In the genomic region with DNA sequence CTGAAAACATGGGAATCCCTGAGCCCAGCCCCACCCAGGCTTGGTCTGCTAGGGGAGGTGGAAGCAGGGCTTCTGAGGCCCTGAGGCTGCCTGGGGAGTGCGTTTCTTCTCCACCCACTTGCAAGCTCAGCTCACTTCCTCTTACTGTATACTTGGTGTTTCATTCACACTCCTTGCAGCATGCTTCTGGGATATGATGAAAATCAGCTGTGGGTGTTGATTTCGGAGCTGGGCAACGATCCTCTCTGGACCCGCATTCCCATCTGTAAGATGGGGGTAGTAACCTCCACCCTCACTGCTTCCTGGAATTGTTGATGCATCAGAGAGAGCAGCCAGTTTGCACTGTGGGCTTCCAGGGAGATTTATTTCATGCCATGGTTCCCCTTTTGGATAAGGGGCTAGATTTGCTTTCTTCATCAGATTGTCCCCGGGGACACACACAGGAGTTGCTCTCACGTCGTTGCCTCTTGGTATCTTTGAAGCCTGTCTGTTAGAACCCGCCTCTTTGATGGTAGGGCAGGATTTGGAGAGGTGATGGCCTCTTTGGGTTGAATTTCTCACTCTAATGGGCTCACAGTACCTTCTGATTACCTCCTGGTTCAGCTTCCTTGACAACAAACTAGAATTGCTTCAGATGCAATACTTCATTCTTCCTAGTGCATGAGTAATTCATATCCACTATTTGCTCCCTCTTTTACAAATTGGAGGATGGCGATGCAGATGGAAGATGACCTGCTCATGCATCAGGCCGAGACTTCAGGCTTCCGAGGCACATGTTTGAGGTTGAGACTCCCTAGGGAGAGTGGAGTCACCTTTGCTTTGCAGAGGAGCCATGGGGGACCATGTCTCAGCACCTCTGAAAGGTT, we compare ENCODE assay signal across 8 cellular contexts. TPM values are rescaled to one million over a fixed set of nuclear protein-coding genes. Genes with fewer than 3 reads are reported as not detected.
DNase-seq lines count a peak whose midpoint lies in the region; ATAC-seq lines count a peak whose summit lies in the region.

No MANE protein-coding gene starts in this region.

- intact Hi-C loops in activated T-helper 1 cell treated with anti-CD3 and anti-CD28 coated beads, Interleukin-12 subunit alpha, Interleukin-12 subunit beta, Interleukin-2, Interleukin-4 antibody, amounts not matched to agents 30 ng/mL and 10 ng/mL and 1 ng/mL, durations not matched to agents 14 hours and 24 hours and 36 hours (cut with micrococcal nuclease): loop anchor here (1.0 kb wide), 1 partner anchor 38 kb away; no protein-coding TSS in a partner anchor
- intact Hi-C loops in left colon (cut with DNase I, micrococcal nuclease): no loop called here

- H3K4me3 Mint-ChIP-seq in activated T-helper 1 cell treated with anti-CD3 and anti-CD28 coated beads, Interleukin-12 subunit alpha, Interleukin-12 subunit beta, Interleukin-2, Interleukin-4 antibody, amounts not matched to agents 30 ng/mL and 10 ng/mL and 1 ng/mL, durations not matched to agents 14 hours and 24 hours and 36 hours: peak overlapping the region; percentile 76

- ATAC-seq in HG02798 (IDR thresholded peaks at IDR 0.05; ENCODE audit: poor library complexity, unreplicated experiment): peak; percentile 48
- ATAC-seq in left colon: peak; percentile 63
- ATAC-seq in GM19397 (IDR thresholded peaks at IDR 0.05; ENCODE audit: unreplicated experiment): no peak

- no peaks in the 10 kb centered on the region for H3K9me3 Mint-ChIP-seq in activated T-helper 1 cell treated with anti-CD3 and anti-CD28 coated beads, Interleukin-12 subunit alpha, Interleukin-12 subunit beta, Interleukin-2, Interleukin-4 antibody, amounts not matched to agents 30 ng/mL and 10 ng/mL and 1 ng/mL, durations not matched to agents 14 hours and 24 hours and 36 hours

- peaks cover 2% of the 10 kb centered on the region for H3K36me3 Mint-ChIP-seq in activated T-helper 1 cell treated with anti-CD3 and anti-CD28 coated beads, Interleukin-12 subunit alpha, Interleukin-12 subunit beta, Interleukin-2, Interleukin-4 antibody, amounts not matched to agents 30 ng/mL and 10 ng/mL and 1 ng/mL, durations not matched to agents 14 hours and 24 hours and 36 hours (ENCODE audit: low read depth)

- H3K27me3 Mint-ChIP-seq in activated T-helper 1 cell treated with anti-CD3 and anti-CD28 coated beads, Interleukin-12 subunit alpha, Interleukin-12 subunit beta, Interleukin-2, Interleukin-4 antibody, amounts not matched to agents 30 ng/mL and 10 ng/mL and 1 ng/mL, durations not matched to agents 14 hours and 24 hours and 36 hours (ENCODE audit: insufficient read depth): no peaks in the 10 kb centered on the region

- H3K27ac Mint-ChIP-seq in activated T-helper 1 cell treated with anti-CD3 and anti-CD28 coated beads, Interleukin-12 subunit alpha, Interleukin-12 subunit beta, Interleukin-2, Interleukin-4 antibody, amounts not matched to agents 30 ng/mL and 10 ng/mL and 1 ng/mL, durations not matched to agents 14 hours and 24 hours and 36 hours: peak overlapping the region; percentile 94

- H3K4me1 Mint-ChIP-seq in activated T-helper 1 cell treated with anti-CD3 and anti-CD28 coated beads, Interleukin-12 subunit alpha, Interleukin-12 subunit beta, Interleukin-2, Interleukin-4 antibody, amounts not matched to agents 30 ng/mL and 10 ng/mL and 1 ng/mL, durations not matched to agents 14 hours and 24 hours and 36 hours (ENCODE audit: low read depth): peaks cover 92% of the 10 kb centered on the region

- peak; percentile 51 for DNase-seq in ELR (ENCODE audit: low read depth)
- peak; percentile 12 for DNase-seq in activated T-helper 1 cell treated with anti-CD3 and anti-CD28 coated beads, Interleukin-12 subunit alpha, Interleukin-12 subunit beta, Interleukin-2, Interleukin-4 antibody, amounts not matched to agents 30 ng/mL and 10 ng/mL and 1 ng/mL, durations not matched to agents 14 hours and 24 hours and 36 hours (ENCODE audit: low spot score)
- DNase-seq in left colon: peak in 1 of 2 donors; percentile 58
- DNase-seq in iPS-NIHi11 (ENCODE audit: low spot score): no peak
- DNase-seq in HuH-7.5 (ENCODE audit: low spot score): no peak
- no peak for DNase-seq in DMS114 treated with DMSO at 0.1 percent for 48 hours (lab: John Stamatoyannopoulos, UW; ENCODE audit: unreplicated experiment)

RNA-seq across cellular contexts. Expression of a gene that starts 40.4 kb away (rescaled TPM):
- 56.8 and 62.0 TPM in 2 replicates for total RNA-seq in activated T-helper 1 cell treated with anti-CD3 and anti-CD28 coated beads, Interleukin-12 subunit alpha, Interleukin-12 subunit beta, Interleukin-2, Interleukin-4 antibody, amounts not matched to agents 30 ng/mL and 10 ng/mL and 1 ng/mL, durations not matched to agents 14 hours and 24 hours and 36 hours
- 10 to 100 TPM; 55.5 to 57.5 TPM for total RNA-seq in left colon

Comparison
In these comparisons a context has a peak if more than half of its experiments do, and no peak if none do; other contexts are left out.
1. DNase-seq: peak in ELR (single experiment) and activated T-helper 1 cell treated with anti-CD3 and anti-CD28 coated beads, Interleukin-12 subunit alpha, Interleukin-12 subunit beta, Interleukin-2, Interleukin-4 antibody, amounts not matched to agents 30 ng/mL and 10 ng/mL and 1 ng/mL, durations not matched to agents 14 hours and 24 hours and 36 hours (single experiment); none in iPS-NIHi11 (single experiment), HuH-7.5 (single experiment) and DMS114 treated with DMSO at 0.1 percent for 48 hours (single experiment).